ENCODE assay signal across 20 cellular contexts in the genomic region with DNA sequence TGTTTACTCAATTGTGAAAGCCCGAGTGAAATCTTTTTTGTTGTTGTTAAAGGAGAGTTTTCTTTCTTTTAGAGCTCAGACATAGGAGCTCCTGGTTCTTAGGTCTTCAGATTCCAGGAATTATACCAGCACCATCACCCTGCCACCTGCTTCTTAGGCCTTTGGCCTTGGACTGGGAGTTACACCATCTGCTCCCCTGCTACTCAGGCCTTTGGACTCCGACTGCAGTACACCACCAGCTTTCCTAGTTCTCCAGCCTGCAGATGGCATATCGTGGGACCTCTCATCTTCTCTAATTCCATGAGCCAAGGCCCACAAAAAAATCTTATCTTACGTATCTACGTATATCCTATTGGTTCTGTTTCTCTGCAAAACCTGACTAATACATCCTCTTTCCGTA. TPM values are rescaled to one million over a fixed set of nuclear protein-coding genes. Genes with fewer than 3 reads are reported as not detected.
DNase-seq lines count a peak whose midpoint lies in the region; ATAC-seq, FAIRE-seq and TF ChIP-seq lines count a peak whose summit lies in the region.
"Had no signal": no experiment of that assay in that cellular context is flagged by ENCODE, and none has a peak within 500 bp of the region (broad histone marks: within the 10 kb centered on the region; RNA-seq: fewer than 3 reads in every experiment).

No MANE protein-coding gene starts in this region.

- intact Hi-C loops in pancreas (cut with DNase I), result no loop called here

- no peak for FAIRE-seq in pancreas (lab: Jason Lieb, UNC)
- FAIRE-seq: A549, D721Med, GM12878, H1, K562 had no signal

- DNase-seq in NCI-H82 (lab: John Stamatoyannopoulos, UW), result peak; percentile 43
- DNase-seq in NCI-H82 treated with DMSO at 0.1 percent for 48 hours (lab: John Stamatoyannopoulos, UW; ENCODE audit: unreplicated experiment), result no peak
- no peak for DNase-seq in left lobe of liver (ENCODE audit: low spot score)
- DNase-seq in pancreas, result peak in 1 of 6 donors; percentile 24
- DNase-seq in activated naive CD8-positive, alpha-beta T cell treated with anti-CD3 and anti-CD28 coated beads for 36 hours, result no peak
- DNase-seq in NCI-H226, result no peak
- DNase-seq in UCSD-AML1 (lab: John Stamatoyannopoulos, UW; ENCODE audit: unreplicated experiment), result no peak
- DNase-seq: AML-193; Caco-2; CD4-positive, alpha-beta T cell; DMS79 treated with DMSO at 0.1 percent for 48 hours; H9; IMR-90 had no signal

- no peak overlapping the region for H3K27ac Mint-ChIP-seq in activated naive CD8-positive, alpha-beta T cell treated with anti-CD3 and anti-CD28 coated beads for 36 hours
- H3K27ac Mint-ChIP-seq: CD4-positive, alpha-beta T cell; H9 had no signal

- no peaks in the 10 kb centered on the region for H3K9me3 ChIP-seq in pancreas

- H3K4me1 Mint-ChIP-seq in activated naive CD8-positive, alpha-beta T cell treated with anti-CD3 and anti-CD28 coated beads for 36 hours, result peaks cover 9% of the 10 kb centered on the region

- no peaks in the 10 kb centered on the region for H3K36me3 ChIP-seq in pancreas

- WGBS in pancreas, 2 donors, result 48 to 62% methylated on average over 6 of the region's 6 CpGs

- H3K36me3 Mint-ChIP-seq in activated naive CD8-positive, alpha-beta T cell treated with anti-CD3 and anti-CD28 coated beads for 36 hours, result no peaks in the 10 kb centered on the region

- peaks cover 12% of the 10 kb centered on the region for H3K27me3 Mint-ChIP-seq in activated naive CD8-positive, alpha-beta T cell treated with anti-CD3 and anti-CD28 coated beads for 36 hours

- H3K27me3 ChIP-seq in pancreas, result no peaks in the 10 kb centered on the region

- H3K27ac ChIP-seq in pancreas, result no peak overlapping the region
- H3K27ac ChIP-seq: 22Rv1, A549, C4-2B had no signal

- no peak overlapping the region for H3K4me3 Mint-ChIP-seq in activated naive CD8-positive, alpha-beta T cell treated with anti-CD3 and anti-CD28 coated beads for 36 hours
- H3K4me3 Mint-ChIP-seq: CD4-positive, alpha-beta T cell; H9 had no signal

- ATAC-seq in left lobe of liver (peak; percentile 39), pancreas (peak in 3 of 4 donors; percentile 46 to 90 (median 62))
- ATAC-seq: A549, GM12878, K562 had no signal

- H3K9me3 Mint-ChIP-seq in activated naive CD8-positive, alpha-beta T cell treated with anti-CD3 and anti-CD28 coated beads for 36 hours, result peaks cover 13% of the 10 kb centered on the region

- H3K4me1 ChIP-seq in pancreas, result no peaks in the 10 kb centered on the region
- H3K4me1 ChIP-seq: A549 had no signal

- TF ChIP-seq CTCF in pancreas (IDR thresholded peaks at IDR 0.05), result no peak

- no peak overlapping the region for H3K4me3 ChIP-seq in pancreas
- H3K4me3 ChIP-seq: A549, GM12878, K562 had no signal

RNA-seq across cellular contexts. Expression of a gene that starts 5.1 kb away (rescaled TPM):
- total RNA-seq in left lobe of liver (21.5 TPM), pancreas (10 to 100 TPM; 17.9 to 25.1 (median 21.8) TPM)
- polyA plus RNA-seq in pancreas, result 10 to 100 TPM; 27.0 to 43.6 TPM
- total RNA-seq in activated naive CD8-positive, alpha-beta T cell treated with anti-CD3 and anti-CD28 coated beads for 36 hours, result not detected
- total RNA-seq: CD4-positive, alpha-beta T cell had no signal

RNA-seq across cellular contexts. Expression of a gene that starts 8.8 kb away (rescaled TPM):
- 31.6 TPM for total RNA-seq in left lobe of liver
- total RNA-seq in pancreas, result 10 to 100 TPM; 15.5 to 27.6 (median 23.2) TPM
- 10 to 100 TPM; 67.2 to 87.0 TPM for polyA plus RNA-seq in pancreas
- 10 to 100 TPM; 70.2 to 70.9 TPM for total RNA-seq in activated naive CD8-positive, alpha-beta T cell treated with anti-CD3 and anti-CD28 coated beads for 36 hours

RNA-seq across cellular contexts. Expression of a gene that starts 56.0 kb away (rescaled TPM):
- total RNA-seq in left lobe of liver, result 20.1 TPM
- total RNA-seq in pancreas, result 10 to 100 TPM in 3 of 6 donors, 1 to 10 TPM in 3; 7.4 to 15.4 (median 10.4) TPM
- polyA plus RNA-seq in pancreas, result 1 to 10 TPM; 2.8 to 5.4 TPM
- total RNA-seq in activated naive CD8-positive, alpha-beta T cell treated with anti-CD3 and anti-CD28 coated beads for 36 hours, result 10 to 100 TPM; 22.5 to 24.6 TPM

Comparison
In these comparisons a context has a peak if more than half of its experiments do, and no peak if none do; other contexts are left out.
1. RNA of a gene that starts 5.1 kb away (total RNA-seq): 17.9 to 25.1 TPM in pancreas and 21.5 TPM in left lobe of liver (single experiment); not detected in activated naive CD8-positive, alpha-beta T cell treated with anti-CD3 and anti-CD28 coated beads for 36 hours; every median in the first group is over 10 times any median in the second.